In genomic region chr12:131681746-131682510, GRCh38 we compare ENCODE assay signal across 8 cellular contexts. TPM values are rescaled to one million over a fixed set of nuclear protein-coding genes. Genes with fewer than 3 reads are reported as not detected.
A peak's percentile ranks its signal among the peaks of the same experiment; 100 is the strongest.
DNase-seq lines count a peak whose midpoint lies in the region; ATAC-seq and TF ChIP-seq lines count a peak whose summit lies in the region.
"Not testable (repeated sequence)": the region's sequence is repeated elsewhere in the genome, so short reads cannot be mapped to it uniquely, and the experiment has no call there.

No MANE protein-coding gene starts in this region.

- H3K4me3 Mint-ChIP-seq in T-cell: peak overlapping the region; percentile 36 to 69 (median 62)
- H3K4me3 Mint-ChIP-seq in natural killer cell treated with Interleukin-12 subunit alpha and Interleukin-12 subunit beta and Interleukin-15 and Interleukin-18, amount 100 ng/mL, for 72 hours: not testable (repeated sequence)

- peaks cover 7 to 15% (median 9%) of the 10 kb centered on the region in 3 donors for H3K4me1 Mint-ChIP-seq in T-cell
- peaks cover 8 to 10% of the 10 kb centered on the region in 2 donors for H3K4me1 Mint-ChIP-seq in natural killer cell treated with Interleukin-12 subunit alpha and Interleukin-12 subunit beta and Interleukin-15 and Interleukin-18, amount 100 ng/mL, for 72 hours (ENCODE audit: low read depth in 2 of 2)

- not testable (repeated sequence) for H3K36me3 Mint-ChIP-seq in T-cell; natural killer cell treated with Interleukin-12 subunit alpha and Interleukin-12 subunit beta and Interleukin-15 and Interleukin-18, amount 100 ng/mL, for 72 hours

- not testable (repeated sequence) for TF ChIP-seq CTCF in cardiac muscle cell (IDR thresholded peaks at IDR 0.05; ENCODE audit: low read depth, low read length)

- intact Hi-C loops in aorta (cut with DNase I): not testable (repeated sequence)

- not testable (repeated sequence) for H3K27ac ChIP-seq in cardiac muscle cell; aorta (ENCODE audit: low read depth in 1 of 2, low read length in 2 of 2)

- POLR2A ChIA-PET in T-cell (lab: Charles Lee): not testable (repeated sequence)

- H3K36me3 ChIP-seq in cardiac muscle cell; aorta (ENCODE audit: control insufficient read depth in 1 of 2, insufficient read depth in 2 of 2, low read length in 1 of 2): not testable (repeated sequence)

- not testable (repeated sequence) for H3K4me3 ChIP-seq in cardiac muscle cell; aorta (ENCODE audit: low read length in 2 of 2)

- not testable (repeated sequence) for H3K9me3 ChIP-seq in cardiac muscle cell (ENCODE audit: low read depth); aorta (ENCODE audit: control insufficient read depth, low read length)

- H3K27ac Mint-ChIP-seq in T-cell; natural killer cell treated with Interleukin-12 subunit alpha and Interleukin-12 subunit beta and Interleukin-15 and Interleukin-18, amount 100 ng/mL, for 72 hours: not testable (repeated sequence)

- DNase-seq in NAMALWA (ENCODE audit: low spot score): peak; percentile 89
- peak in 28 of 34 experiments; percentile 11 to 84 (median 58) for DNase-seq in T-cell
- peak; percentile 49 for DNase-seq in activated effector memory CD4-positive, alpha-beta T cell treated with Interleukin-2 at 50 U/mL for 16 hours
- DNase-seq in cardiac muscle cell (ENCODE audit: low read depth in 1 of 2, low spot score in 1 of 2): peak; percentile 6 to 47
- not testable (repeated sequence) for DNase-seq in natural killer cell treated with Interleukin-12 subunit alpha and Interleukin-12 subunit beta and Interleukin-15 and Interleukin-18, amount 100 ng/mL, for 72 hours (ENCODE audit: low spot score)
- DNase-seq in aorta: peak; percentile 78 to 83

- H3K4me1 ChIP-seq in cardiac muscle cell (ENCODE audit: low read depth); aorta (ENCODE audit: control insufficient read depth in 1 of 2, insufficient read depth in 2 of 2, low read length in 2 of 2): not testable (repeated sequence)

- ATAC-seq in GM18858 (IDR thresholded peaks at IDR 0.05; ENCODE audit: unreplicated experiment) (peak; percentile 95), HG02610 (IDR thresholded peaks at IDR 0.05; ENCODE audit: unreplicated experiment) (peak; percentile 98), T-cell (replicated peaks in 1 of 4) (peak in 2 of 4 experiments; percentile 98 to 100), aorta (ENCODE audit: low FRiP score) (peak; percentile 93)
- peak; percentile 88 to 93 for ATAC-seq in natural killer cell treated with Interleukin-12 subunit alpha and Interleukin-12 subunit beta and Interleukin-15 and Interleukin-18, amount 100 ng/mL, for 72 hours

- CTCF ChIA-PET in T-cell (lab: Charles Lee): interaction anchor here in 1 of 2 donors (0.7 kb wide), 1 partner anchor 112 kb away, joined by 3 read pairs; no protein-coding TSS in a partner anchor

- H3K27me3 Mint-ChIP-seq in T-cell; natural killer cell treated with Interleukin-12 subunit alpha and Interleukin-12 subunit beta and Interleukin-15 and Interleukin-18, amount 100 ng/mL, for 72 hours: not testable (repeated sequence)

- H3K9me3 Mint-ChIP-seq in T-cell; natural killer cell treated with Interleukin-12 subunit alpha and Interleukin-12 subunit beta and Interleukin-15 and Interleukin-18, amount 100 ng/mL, for 72 hours: not testable (repeated sequence)

- H3K27me3 ChIP-seq in cardiac muscle cell; aorta (ENCODE audit: control insufficient read depth in 1 of 2, insufficient read depth in 2 of 2, low read length in 1 of 2): not testable (repeated sequence)

- WGBS in aorta, 2 donors: 32 to 33% methylated on average over 20 to 25 of the region's 25 CpGs

RNA-seq across cellular contexts. Expression of gene SFSWAP, which starts 29.0 kb away (rescaled TPM):
- total RNA-seq in T-cell (100 to 1,000 TPM in 4 of 5 donors, 10 to 100 TPM in 1; 95.7 to 110 (median 106) TPM), cardiac muscle cell (29.8 and 44.8 TPM in 2 replicates), aorta (10 to 100 TPM; 43.7 to 72.3 TPM)
- polyA plus RNA-seq in cardiac muscle cell (24.1 and 29.9 TPM in 2 replicates), aorta (10 to 100 TPM; 13.4 to 53.7 TPM)
- 10 to 100 TPM; 64.9 to 91.6 TPM for total RNA-seq in natural killer cell treated with Interleukin-12 subunit alpha and Interleukin-12 subunit beta and Interleukin-15 and Interleukin-18, amount 100 ng/mL, for 72 hours
